Comparison of ENCODE assay signal across 8 cellular contexts in genomic region chr19:51394045-51394836, GRCh38. TPM values are rescaled to one million over a fixed set of nuclear protein-coding genes. Genes with fewer than 3 reads are reported as not detected.
DNase-seq lines count a peak whose midpoint lies in the region; ATAC-seq and TF ChIP-seq lines count a peak whose summit lies in the region.

No MANE protein-coding gene starts in this region.

- DNase-seq in 8988T (peak; percentile 68), NCI-H460 (ENCODE audit: extremely low read depth, low read depth) (peak; percentile 97), colonic mucosa (peak; percentile 96), left colon (peak; percentile 92 to 94)
- DNase-seq in activated CD4-positive, alpha-beta T cell treated with anti-CD3 and anti-CD28 coated beads for 48 hours = peak; percentile 98
- peak; percentile 74 to 76 for DNase-seq in stimulated activated CD4-positive, alpha-beta T cell treated with anti-CD3 and anti-CD28 coated beads, Interleukin-1b, Interleukin-23, amount 100 ng/mL, for 4 hours (ENCODE audit: low read depth in 2 of 2)

- peak overlapping the region; percentile 38 for H3K4me3 ChIP-seq in colonic mucosa

- intact Hi-C loops in colonic mucosa (cut with DNase I) (loop anchor here (2.0 kb wide), 1 partner anchor 25 kb away; the partner anchor contains the start of gene CLDND2), left colon (cut with DNase I, micrococcal nuclease) (no loop called here)

- peak overlapping the region in 1 of 2 donors; percentile 53 for H3K9ac ChIP-seq in colonic mucosa (ENCODE audit: low read depth in 2 of 2, low read length in 2 of 2)

- ATAC-seq in GM18517 (IDR thresholded peaks at IDR 0.05; ENCODE audit: unreplicated experiment) = peak; percentile 88
- peak; percentile 70 for ATAC-seq in HG03039 (IDR thresholded peaks at IDR 0.05; ENCODE audit: unreplicated experiment)
- ATAC-seq in left colon = peak; percentile 99

- no peaks in the 10 kb centered on the region for H3K27me3 ChIP-seq in colonic mucosa

- TF ChIP-seq CTCF in colonic mucosa (IDR thresholded peaks at IDR 0.05) = no peak

- H3K36me3 ChIP-seq in colonic mucosa = no peaks in the 10 kb centered on the region

- H3K4me1 ChIP-seq in colonic mucosa = peaks cover 6% of the 10 kb centered on the region

- H3K27ac ChIP-seq in colonic mucosa = peak overlapping the region; percentile 72

- no peaks in the 10 kb centered on the region for H3K9me3 ChIP-seq in colonic mucosa

RNA-seq across cellular contexts. Expression of gene C19orf84, which starts 3.9 kb away (rescaled TPM):
- total RNA-seq in NCI-H460 (2014; rRNA removed; shearing (Covaris generic)) = not detected in 2 replicates
- not detected in 2 replicates for polyA plus RNA-seq in NCI-H460 (2014; cell fraction: nucleus; rRNA removed)
- total RNA-seq in colonic mucosa (under 1 TPM in 1 of 2 donors, not detected in 1; 0.22 TPM), left colon (not detected)

RNA-seq across cellular contexts. Expression of gene LIM2, which starts 6.5 kb away (rescaled TPM):
- not detected in 2 replicates for total RNA-seq in NCI-H460 (2014; rRNA removed; shearing (Covaris generic))
- polyA plus RNA-seq in NCI-H460 (2014; cell fraction: nucleus; rRNA removed) = not detected in 2 replicates
- total RNA-seq in colonic mucosa (not detected), left colon (not detected)

RNA-seq across cellular contexts. Expression of gene NKG7, which starts 21.8 kb away (rescaled TPM):
- total RNA-seq in NCI-H460 (2014; rRNA removed; shearing (Covaris generic)) = not detected in 2 replicates
- polyA plus RNA-seq in NCI-H460 (2014; cell fraction: nucleus; rRNA removed) = not detected in 2 replicates
- total RNA-seq in colonic mucosa (1 to 10 TPM; 2.3 to 2.7 TPM), left colon (1 to 10 TPM; 1.5 to 5.0 TPM)

RNA-seq across cellular contexts. Expression of gene SIGLEC10, which starts 23.2 kb away (rescaled TPM):
- not detected in 2 replicates for total RNA-seq in NCI-H460 (2014; rRNA removed; shearing (Covaris generic))
- polyA plus RNA-seq in NCI-H460 (2014; cell fraction: nucleus; rRNA removed) = not detected in 2 replicates
- total RNA-seq in colonic mucosa = 1 to 10 TPM; 1.4 to 2.7 TPM
- 1 to 10 TPM; 1.3 to 4.5 TPM for total RNA-seq in left colon

RNA-seq across cellular contexts. Expression of gene CLDND2, which starts 25.4 kb away (rescaled TPM):
- total RNA-seq in NCI-H460 (2014; rRNA removed; shearing (Covaris generic)) = 0.27 and 1.2 TPM in 2 replicates
- polyA plus RNA-seq in NCI-H460 (2014; cell fraction: nucleus; rRNA removed) = not detected in 2 replicates
- total RNA-seq in colonic mucosa (1 to 10 TPM in 1 of 2 donors, not detected in 1; 2.9 TPM), left colon (1 to 10 TPM; 1.7 to 1.8 TPM)

Comparison
In these comparisons a context has a peak if more than half of its experiments do, and no peak if none do; other contexts are left out.
1. Peak in every context shown above with its lines: DNase-seq, ATAC-seq, H3K4me3 ChIP-seq and H3K27ac ChIP-seq.